2 cellular contexts compared by ENCODE assay signal in the genomic region with DNA sequence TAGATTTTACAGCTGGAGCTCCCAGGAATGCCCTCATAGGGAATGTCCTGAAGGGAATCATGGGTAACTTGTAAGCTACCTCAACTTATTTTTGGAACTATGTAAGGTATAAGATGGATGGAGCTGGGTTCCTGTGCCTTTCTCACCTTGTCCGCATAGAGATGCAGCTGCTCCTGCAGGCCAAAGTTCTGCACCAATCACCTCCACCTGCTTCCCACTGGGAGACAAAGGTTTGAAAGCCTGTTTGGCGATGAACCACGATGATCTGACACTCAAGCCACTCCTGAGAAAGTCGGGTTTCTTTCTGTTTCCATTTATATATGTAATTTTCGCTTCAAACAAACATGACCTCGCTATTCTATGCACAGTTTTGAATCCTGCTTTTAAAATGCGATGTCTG.
TF ChIP-seq lines count a peak whose summit lies in the region.

No MANE protein-coding gene starts in this region.

TF ChIP-seq in SK-N-SH, 30 proteins besides CTCF, POLR2A, EP300 and RAD21 (continued from another document):
- TF ChIP-seq, protein P1, sequence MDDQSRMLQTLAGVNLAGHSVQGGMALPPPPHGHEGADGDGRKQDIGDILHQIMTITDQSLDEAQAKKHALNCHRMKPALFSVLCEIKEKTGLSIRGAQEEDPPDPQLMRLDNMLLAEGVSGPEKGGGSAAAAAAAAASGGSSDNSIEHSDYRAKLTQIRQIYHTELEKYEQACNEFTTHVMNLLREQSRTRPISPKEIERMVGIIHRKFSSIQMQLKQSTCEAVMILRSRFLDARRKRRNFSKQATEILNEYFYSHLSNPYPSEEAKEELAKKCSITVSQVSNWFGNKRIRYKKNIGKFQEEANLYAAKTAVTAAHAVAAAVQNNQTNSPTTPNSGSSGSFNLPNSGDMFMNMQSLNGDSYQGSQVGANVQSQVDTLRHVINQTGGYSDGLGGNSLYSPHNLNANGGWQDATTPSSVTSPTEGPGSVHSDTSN (IDR thresholded peaks at IDR 0.05) = no peak
- no peak for TF ChIP-seq MXI1 (IDR thresholded peaks at IDR 0.05; ENCODE audit: low read depth, low read length)
- TF ChIP-seq RCOR1 (IDR thresholded peaks at IDR 0.05; ENCODE audit: low read length) = no peak
- TF ChIP-seq, protein P2, sequence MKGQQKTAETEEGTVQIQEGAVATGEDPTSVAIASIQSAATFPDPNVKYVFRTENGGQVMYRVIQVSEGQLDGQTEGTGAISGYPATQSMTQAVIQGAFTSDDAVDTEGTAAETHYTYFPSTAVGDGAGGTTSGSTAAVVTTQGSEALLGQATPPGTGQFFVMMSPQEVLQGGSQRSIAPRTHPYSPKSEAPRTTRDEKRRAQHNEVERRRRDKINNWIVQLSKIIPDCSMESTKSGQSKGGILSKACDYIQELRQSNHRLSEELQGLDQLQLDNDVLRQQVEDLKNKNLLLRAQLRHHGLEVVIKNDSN (IDR thresholded peaks at IDR 0.05; ENCODE audit: borderline replicate concordance, low read depth) = no peak
- no peak for TF ChIP-seq MEF2A (IDR thresholded peaks at IDR 0.05; ENCODE audit: borderline replicate concordance, low read depth)
- TF ChIP-seq CHD2 (IDR thresholded peaks at IDR 0.05; ENCODE audit: low read length, partially characterized antibody) = no peak
- TF ChIP-seq GABPA (IDR thresholded peaks at IDR 0.05; ENCODE audit: low read depth) = no peak
- TF ChIP-seq POLR2AphosphoS5 (IDR thresholded peaks at IDR 0.05; ENCODE audit: low read depth, low read length) = no peak
- TF ChIP-seq TEAD4 (IDR thresholded peaks at IDR 0.05; ENCODE audit: borderline replicate concordance, insufficient read depth) = no peak
- TF ChIP-seq ELF1 (IDR thresholded peaks at IDR 0.05) = no peak
- TF ChIP-seq TAF1 (IDR thresholded peaks at IDR 0.05; ENCODE audit: borderline replicate concordance, low read depth, low read length) = no peak
TF ChIP-seq in SK-N-SH: peak in this region for 0.

TF ChIP-seq in SK-N-SH treated with all-trans-retinoic acid at 6 μM for 48 hours, 23 proteins besides CTCF, POLR2A, EP300 and RAD21 (continued from another document):
- TF ChIP-seq, protein P3, sequence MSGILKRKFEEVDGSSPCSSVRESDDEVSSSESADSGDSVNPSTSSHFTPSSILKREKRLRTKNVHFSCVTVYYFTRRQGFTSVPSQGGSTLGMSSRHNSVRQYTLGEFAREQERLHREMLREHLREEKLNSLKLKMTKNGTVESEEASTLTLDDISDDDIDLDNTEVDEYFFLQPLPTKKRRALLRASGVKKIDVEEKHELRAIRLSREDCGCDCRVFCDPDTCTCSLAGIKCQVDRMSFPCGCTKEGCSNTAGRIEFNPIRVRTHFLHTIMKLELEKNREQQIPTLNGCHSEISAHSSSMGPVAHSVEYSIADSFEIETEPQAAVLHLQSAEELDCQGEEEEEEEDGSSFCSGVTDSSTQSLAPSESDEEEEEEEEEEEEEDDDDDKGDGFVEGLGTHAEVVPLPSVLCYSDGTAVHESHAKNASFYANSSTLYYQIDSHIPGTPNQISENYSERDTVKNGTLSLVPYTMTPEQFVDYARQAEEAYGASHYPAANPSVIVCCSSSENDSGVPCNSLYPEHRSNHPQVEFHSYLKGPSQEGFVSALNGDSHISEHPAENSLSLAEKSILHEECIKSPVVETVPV (CRISPR knock-in tag; IDR thresholded peaks at IDR 0.05) = no peak
- TF ChIP-seq ESRRG (CRISPR knock-in tag; IDR thresholded peaks at IDR 0.05) (no peak), PPARA (CRISPR knock-in tag; IDR thresholded peaks at IDR 0.05; ENCODE audit: borderline replicate concordance) (no peak), BACH2 (CRISPR knock-in tag; IDR thresholded peaks at IDR 0.05; ENCODE audit: borderline replicate concordance) (no peak), TCF4 (CRISPR knock-in tag; IDR thresholded peaks at IDR 0.05; ENCODE audit: borderline replicate concordance) (no peak)
- TF ChIP-seq, protein P4, sequence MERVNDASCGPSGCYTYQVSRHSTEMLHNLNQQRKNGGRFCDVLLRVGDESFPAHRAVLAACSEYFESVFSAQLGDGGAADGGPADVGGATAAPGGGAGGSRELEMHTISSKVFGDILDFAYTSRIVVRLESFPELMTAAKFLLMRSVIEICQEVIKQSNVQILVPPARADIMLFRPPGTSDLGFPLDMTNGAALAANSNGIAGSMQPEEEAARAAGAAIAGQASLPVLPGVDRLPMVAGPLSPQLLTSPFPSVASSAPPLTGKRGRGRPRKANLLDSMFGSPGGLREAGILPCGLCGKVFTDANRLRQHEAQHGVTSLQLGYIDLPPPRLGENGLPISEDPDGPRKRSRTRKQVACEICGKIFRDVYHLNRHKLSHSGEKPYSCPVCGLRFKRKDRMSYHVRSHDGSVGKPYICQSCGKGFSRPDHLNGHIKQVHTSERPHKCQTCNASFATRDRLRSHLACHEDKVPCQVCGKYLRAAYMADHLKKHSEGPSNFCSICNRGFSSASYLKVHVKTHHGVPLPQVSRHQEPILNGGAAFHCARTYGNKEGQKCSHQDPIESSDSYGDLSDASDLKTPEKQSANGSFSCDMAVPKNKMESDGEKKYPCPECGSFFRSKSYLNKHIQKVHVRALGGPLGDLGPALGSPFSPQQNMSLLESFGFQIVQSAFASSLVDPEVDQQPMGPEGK (CRISPR knock-in tag; IDR thresholded peaks at IDR 0.05; ENCODE audit: borderline replicate concordance) = no peak
